8 cellular contexts compared by ENCODE assay signal in genomic region chr19:46529622-46530451, GRCh38. TPM values are rescaled to one million over a fixed set of nuclear protein-coding genes. Genes with fewer than 3 reads are reported as not detected.
DNase-seq lines count a peak whose midpoint lies in the region; ATAC-seq and TF ChIP-seq lines count a peak whose summit lies in the region.

No MANE protein-coding gene starts in this region.

- H3K9me3 Mint-ChIP-seq in memory B cell = no peaks in the 10 kb centered on the region

- DNase-seq in AG09309 (ENCODE audit: low read depth) = no peak
- peak; percentile 75 for DNase-seq in GM20000 (ENCODE audit: low spot score)
- DNase-seq in NCI-H460 (ENCODE audit: extremely low read depth, low read depth) = peak; percentile 54
- peak; percentile 74 to 76 for DNase-seq in activated CD4-positive, alpha-beta T cell treated with anti-CD3 and anti-CD28 coated beads, Interleukin-2, amount 50 U/mL, for 4 hours
- DNase-seq in dermis microvascular lymphatic vessel endothelial cell (ENCODE audit: low read depth in 2 of 2) = peak; percentile 24 to 48
- peak; percentile 69 to 72 for DNase-seq in memory B cell (ENCODE audit: low spot score in 2 of 2)
- peak; percentile 44 to 57 for DNase-seq in stimulated activated CD8-positive, alpha-beta memory T cell treated with anti-CD3 and anti-CD28 coated beads, Interleukin-4, amount 100 ng/mL, for 1 hour (ENCODE audit: low read depth in 2 of 2, low spot score in 1 of 2)

- H3K36me3 Mint-ChIP-seq in memory B cell = no peaks in the 10 kb centered on the region

- ATAC-seq in memory B cell (ENCODE audit: low read depth) = peak; percentile 74
- ATAC-seq in HG02763 (IDR thresholded peaks at IDR 0.05; ENCODE audit: unreplicated experiment) = no peak

- H3K27me3 Mint-ChIP-seq in memory B cell = peaks cover 22% of the 10 kb centered on the region

- peaks cover 14% of the 10 kb centered on the region for H3K4me1 Mint-ChIP-seq in memory B cell

- H3K4me3 ChIP-seq in AG09309 (ENCODE audit: control insufficient read depth, low read depth, low read length) = no peak overlapping the region

- H3K4me3 Mint-ChIP-seq in memory B cell = no peak overlapping the region

- TF ChIP-seq CTCF in AG09309 (IDR thresholded peaks at IDR 0.05; ENCODE audit: control insufficient read depth, insufficient read depth, low read depth, low read length, missing control alignments) (peak; percentile 89), GM20000 (IDR thresholded peaks at IDR 0.05; ENCODE audit: extremely low read depth, missing control alignments) (peak; percentile 91)

- H3K27ac Mint-ChIP-seq in memory B cell = no peak overlapping the region

RNA-seq across cellular contexts. Expression of gene PNMA8B, which starts 34.2 kb away (rescaled TPM):
- total RNA-seq in NCI-H460 (2014; rRNA removed; shearing (Covaris generic)) = not detected in 2 replicates
- polyA plus RNA-seq in NCI-H460 (2014; cell fraction: nucleus; rRNA removed) = not detected in 2 replicates
- total RNA-seq in dermis microvascular lymphatic vessel endothelial cell = 0.13 TPM in 2 replicates

RNA-seq across cellular contexts. Expression of gene PNMA8A, which starts 58.5 kb away (rescaled TPM):
- total RNA-seq in NCI-H460 (2014; rRNA removed; shearing (Covaris generic)) = not detected in 2 replicates
- polyA plus RNA-seq in NCI-H460 (2014; cell fraction: nucleus; rRNA removed) = not detected in 2 replicates
- total RNA-seq in dermis microvascular lymphatic vessel endothelial cell = under 0.01 and 0.26 TPM in 2 replicates
